ENCODE assay signal across 13 cellular contexts in the genomic region with DNA sequence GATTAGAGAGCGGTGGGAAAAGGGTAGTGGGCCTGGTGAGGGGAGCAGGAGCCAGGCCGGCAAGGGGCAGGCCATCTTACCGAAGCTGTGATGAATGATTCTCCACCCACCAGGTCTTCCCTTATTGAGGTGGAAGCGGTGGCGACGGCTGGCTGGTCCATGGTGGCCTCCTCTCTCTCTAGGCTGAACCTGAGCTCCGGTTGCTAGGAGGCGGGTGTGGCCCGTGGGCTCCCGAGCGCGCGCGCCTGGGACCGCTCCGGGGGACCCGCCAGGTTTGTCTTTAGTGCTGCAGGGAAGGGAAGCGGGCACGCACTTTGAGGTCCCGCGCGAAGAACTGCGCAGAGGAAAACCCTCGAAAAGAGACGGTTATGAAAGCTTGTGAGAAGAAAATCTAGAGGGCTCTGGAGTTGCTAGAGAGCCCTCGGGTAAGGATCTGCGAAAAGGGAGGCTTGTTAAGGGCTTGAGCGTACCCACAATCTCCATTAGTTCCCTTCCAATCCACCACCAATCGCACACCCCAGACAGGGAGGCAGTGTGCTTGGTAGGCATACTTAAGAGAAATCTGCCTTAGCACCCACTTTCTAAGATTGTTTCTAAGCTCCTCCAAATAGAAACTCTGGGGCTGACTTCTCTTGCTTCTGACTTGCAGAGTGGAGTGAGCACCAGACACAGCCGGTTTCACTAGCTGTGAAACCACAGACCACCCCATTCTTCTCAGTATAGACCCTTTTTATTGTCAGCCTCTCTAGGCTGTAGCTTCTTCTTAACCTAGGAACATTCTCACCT. TPM values are rescaled to one million over a fixed set of nuclear protein-coding genes. Genes with fewer than 3 reads are reported as not detected.
DNase-seq lines count a peak whose midpoint lies in the region; ATAC-seq and TF ChIP-seq lines count a peak whose summit lies in the region.
"Had no signal": no experiment of that assay in that cellular context is flagged by ENCODE, and none has a peak within 500 bp of the region (broad histone marks: within the 10 kb centered on the region; RNA-seq: fewer than 3 reads in every experiment).

STPG4 (minus strand) TSS at position 218 of the 786 bp plus-strand sequence; CDS start at position 161, 57 bp downstream.

- H3K27ac ChIP-seq in epithelial cell of prostate: peak within 1 kb of the TSS; percentile 19
- H3K27ac ChIP-seq in sigmoid colon: no peak within 1 kb of the TSS
- H3K27ac ChIP-seq: coronary artery had no signal

- no peaks in the 10 kb centered on the region for H3K9me3 Mint-ChIP-seq in stimulated activated naive CD8-positive, alpha-beta T cell treated with anti-CD3 and anti-CD28 coated beads, Interleukin-15, amount 100 ng/mL, for 72 hours

- WGBS in sigmoid colon, 2 donors: 90 to 95% methylated on average over 30 of the region's 30 CpGs

- DNase-seq in stimulated activated naive CD8-positive, alpha-beta T cell treated with anti-CD3 and anti-CD28 coated beads, Interleukin-15, amount 100 ng/mL, for 72 hours: no peak
- DNase-seq in stimulated activated naive CD8-positive, alpha-beta T cell treated with anti-CD3 and anti-CD28 coated beads, Interleukin-15, Interleukin-2, amounts not matched to agents 100 U/mL and 50 U/mL, for 24 hours: no peak
- DNase-seq in epithelial cell of prostate (ENCODE audit: low read depth, low spot score) (no peak), hypothalamus (lab: John Stamatoyannopoulos, UW) (no peak), UCSD-AML1 (lab: John Stamatoyannopoulos, UW; ENCODE audit: unreplicated experiment) (no peak), sigmoid colon (no peak)
- no peak for DNase-seq in stimulated activated CD4-positive, alpha-beta T cell treated with anti-CD3 and anti-CD28 coated beads, Interleukin-2, amount 100 ng/mL, for 48 hours
- DNase-seq: activated gamma-delta T cell, AML-193, NCI-H2029 had no signal

- H3K27me3 Mint-ChIP-seq in stimulated activated naive CD8-positive, alpha-beta T cell treated with anti-CD3 and anti-CD28 coated beads, Interleukin-15, amount 100 ng/mL, for 72 hours: no peaks in the 10 kb centered on the region

- no peaks in the 10 kb centered on the region for H3K27me3 ChIP-seq in sigmoid colon

- H3K4me3 ChIP-seq in sigmoid colon: no peak within 1 kb of the TSS
- H3K4me3 ChIP-seq: coronary artery had no signal

- peak within 1 kb of the TSS; percentile 51 to 68 for H3K27ac Mint-ChIP-seq in stimulated activated naive CD8-positive, alpha-beta T cell treated with anti-CD3 and anti-CD28 coated beads, Interleukin-15, amount 100 ng/mL, for 72 hours

- TF ChIP-seq CTCF in sigmoid colon (IDR thresholded peaks at IDR 0.05): no peak

- H3K4me1 ChIP-seq in sigmoid colon: no peaks in the 10 kb centered on the region

- TF ChIP-seq POLR2A in sigmoid colon (IDR thresholded peaks at IDR 0.05): no peak

- ATAC-seq in stimulated activated naive CD8-positive, alpha-beta T cell treated with anti-CD3 and anti-CD28 coated beads, Interleukin-15, amount 100 ng/mL, for 72 hours: peak; percentile 71
- no peak for ATAC-seq in stimulated activated naive CD8-positive, alpha-beta T cell treated with anti-CD3 and anti-CD28 coated beads, Interleukin-15, Interleukin-2, amounts not matched to agents 100 U/mL and 50 U/mL, for 24 hours

- H3K9me3 ChIP-seq in sigmoid colon: no peaks in the 10 kb centered on the region

- intact Hi-C loops in sigmoid colon (cut with DNase I): no loop called here

- H3K36me3 ChIP-seq in sigmoid colon: peaks cover 8 to 46% (median 25%) of the 10 kb centered on the region in 4 donors

- no peak for TF ChIP-seq EP300 in sigmoid colon (IDR thresholded peaks at IDR 0.05)

- no peak within 1 kb of the TSS for H3K4me3 Mint-ChIP-seq in stimulated activated naive CD8-positive, alpha-beta T cell treated with anti-CD3 and anti-CD28 coated beads, Interleukin-15, amount 100 ng/mL, for 72 hours

- peaks cover 19% of the 10 kb centered on the region for H3K4me1 Mint-ChIP-seq in stimulated activated naive CD8-positive, alpha-beta T cell treated with anti-CD3 and anti-CD28 coated beads, Interleukin-15, amount 100 ng/mL, for 72 hours

TF ChIP-seq in PFSK-1, 5 proteins besides CTCF, POLR2A, EP300 and RAD21:
- peak; percentile 49 for TF ChIP-seq POLR2AphosphoS5 (IDR thresholded peaks at IDR 0.05; ENCODE audit: low read depth, low read length)
- TF ChIP-seq FOXP2 (optimal IDR thresholded peaks at IDR 0.05; ENCODE audit: borderline replicate concordance, extremely low read depth, extremely low read length, insufficient read depth): no peak

RNA-seq across cellular contexts. Expression of gene STPG4, which starts in this region (rescaled TPM):
- not detected for polyA plus RNA-seq in PFSK-1 (2012; ENCODE audit: insufficient read length, low read depth)
- 1 to 10 TPM in 1 of 4 donors, under 1 TPM in 1, not detected in 2; 0.66 to 1.1 TPM for total RNA-seq in sigmoid colon
- under 1 TPM in 2 of 3 donors, not detected in 1; 0.12 to 0.60 TPM for polyA plus RNA-seq in sigmoid colon
- total RNA-seq: skeletal muscle tissue had no signal
